1 cellular context compared by ENCODE assay signal in genomic region chr3:38573111-38573510, GRCh38.
TF ChIP-seq lines count a peak whose summit lies in the region.

No MANE protein-coding gene starts in this region.

TF ChIP-seq in K562, 482 proteins besides CTCF, POLR2A, EP300 and RAD21 (continued from another document):
- no peak for TF ChIP-seq ZNF282 (CRISPR knock-in tag; IDR thresholded peaks at IDR 0.05)
TF ChIP-seq in K562: peak in this region for 2.
